7 cellular contexts compared by ENCODE assay signal in the genomic region with DNA sequence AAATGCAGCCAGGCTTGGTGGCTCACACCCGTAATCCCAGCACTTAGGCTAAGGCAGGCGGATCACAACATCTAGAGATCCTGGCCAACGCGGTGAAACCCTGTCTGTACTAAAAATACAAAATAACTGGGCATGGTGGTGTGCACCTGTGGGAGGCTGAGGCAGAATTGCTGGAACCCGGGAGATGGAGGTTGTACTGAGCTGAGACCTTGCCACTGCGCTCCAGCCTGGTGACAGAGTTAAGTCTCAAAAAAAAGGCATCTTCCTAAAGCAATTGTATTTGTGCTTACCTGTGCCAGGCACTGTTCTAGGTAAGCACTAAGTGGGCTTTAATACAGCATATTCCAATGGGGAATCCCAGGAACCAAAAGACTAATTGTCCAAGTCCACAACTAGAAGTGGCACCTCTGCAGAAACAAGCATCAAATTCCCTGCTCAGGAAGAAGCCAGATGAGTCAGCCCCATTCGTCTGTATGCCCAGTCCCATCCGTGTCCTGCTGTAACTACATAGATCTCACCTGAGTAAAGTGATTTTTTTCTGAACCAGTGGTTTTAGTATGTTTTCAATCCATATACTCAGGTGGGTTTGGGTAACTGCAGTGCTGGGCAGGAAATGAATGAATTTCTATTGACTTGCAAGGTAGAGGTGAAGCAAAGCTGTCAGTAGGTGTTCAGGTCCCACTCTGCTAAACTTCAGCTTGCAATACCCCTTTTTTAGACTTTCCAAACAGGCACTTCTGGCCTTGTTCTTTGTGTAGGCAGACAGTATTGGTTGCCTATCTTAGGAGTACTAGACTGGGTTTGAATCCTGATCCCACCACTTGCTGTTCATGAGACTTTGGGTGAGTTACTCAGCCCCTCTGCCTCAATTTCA. TPM values are rescaled to one million over a fixed set of nuclear protein-coding genes. Genes with fewer than 3 reads are reported as not detected.
DNase-seq lines count a peak whose midpoint lies in the region; ATAC-seq and TF ChIP-seq lines count a peak whose summit lies in the region.

No MANE protein-coding gene starts in this region.

- H3K27me3 ChIP-seq in heart right ventricle = no peaks in the 10 kb centered on the region

- peaks cover 56% of the 10 kb centered on the region for H3K36me3 Mint-ChIP-seq in osteocyte (ENCODE audit: unreplicated experiment)

- no peak for TF ChIP-seq CTCF in cardiac fibroblast (IDR thresholded peaks at IDR 0.05; ENCODE audit: low read depth, low read length)
- no peak for TF ChIP-seq CTCF in osteocyte (IDR thresholded peaks at IDR 0.05)
- no peak for TF ChIP-seq CTCF in heart right ventricle (IDR thresholded peaks at IDR 0.05)

- peak overlapping the region; percentile 14 to 84 for H3K4me3 ChIP-seq in cardiac fibroblast (replicated peaks in 1 of 2; ENCODE audit: low read depth in 2 of 2, low read length in 2 of 2)
- peak overlapping the region in 1 of 10 donors; percentile 80 for H3K4me3 ChIP-seq in heart right ventricle

- peak overlapping the region; percentile 96 for H3K27ac Mint-ChIP-seq in osteocyte (ENCODE audit: unreplicated experiment)

- peaks cover 0 to 88% (median 52%) of the 10 kb centered on the region in 9 donors for H3K36me3 ChIP-seq in heart right ventricle

- H3K27me3 Mint-ChIP-seq in osteocyte (ENCODE audit: unreplicated experiment) = no peaks in the 10 kb centered on the region

- intact Hi-C loops in Right ventricle myocardium inferior (cut with DNase I) (no loop called here), heart right ventricle (cut with DNase I) (loop anchor here in 2 of 10 donors (10.0 kb wide), 2 partner anchors 84 to 364 kb away; a partner anchor contains a TSS)

- 72 to 78% methylated on average over 8 of the region's 8 CpGs for WGBS in heart right ventricle, 2 donors

- ATAC-seq in Right ventricle myocardium inferior (no peak), heart right ventricle (no peak)

- peaks cover 9 to 66% (median 42%) of the 10 kb centered on the region in 9 donors for H3K4me1 ChIP-seq in heart right ventricle

- DNase-seq in H4 (ENCODE audit: low spot score) (peak; percentile 55), RKO (ENCODE audit: low spot score) (peak; percentile 85), cardiac fibroblast (ENCODE audit: low read depth in 2 of 2) (peak; percentile 49 to 63), osteocyte (ENCODE audit: extremely low spot score, unreplicated experiment) (no peak), Right ventricle myocardium inferior (ENCODE audit: missing footprints) (no peak), AML-193 (lab: John Stamatoyannopoulos, UW) (no peak), heart right ventricle (no peak)

- H3K9me3 Mint-ChIP-seq in osteocyte (ENCODE audit: unreplicated experiment) = no peaks in the 10 kb centered on the region

- H3K4me3 Mint-ChIP-seq in osteocyte (ENCODE audit: unreplicated experiment) = peak overlapping the region; percentile 41

- peaks cover 48% of the 10 kb centered on the region for H3K4me1 Mint-ChIP-seq in osteocyte (ENCODE audit: unreplicated experiment)

- peak overlapping the region in 1 of 10 donors; percentile 92 for H3K27ac ChIP-seq in heart right ventricle

- H3K9me3 ChIP-seq in heart right ventricle = no peaks in the 10 kb centered on the region

RNA-seq across cellular contexts. Expression of a gene that starts 4.7 kb away (rescaled TPM):
- 63.2 and 65.6 TPM in 2 replicates for total RNA-seq in H4 (2014; rRNA removed; shearing (Covaris generic))
- total RNA-seq in osteocyte (22.9 and 25.0 TPM in 2 replicates), Right ventricle myocardium inferior (8.5 TPM), heart right ventricle (10 to 100 TPM in 1 of 10 donors, 1 to 10 TPM in 9; 2.3 to 17.8 (median 3.9) TPM)
- polyA plus RNA-seq in heart right ventricle = 10 to 100 TPM in 1 of 2 donors, 1 to 10 TPM in 1; 3.8 to 15.3 TPM

RNA-seq across cellular contexts. Expression of a gene that starts 42.3 kb away (rescaled TPM):
- 25.6 and 25.8 TPM in 2 replicates for total RNA-seq in H4 (2014; rRNA removed; shearing (Covaris generic))
- total RNA-seq in osteocyte = 21.2 and 23.3 TPM in 2 replicates
- total RNA-seq in Right ventricle myocardium inferior = 15.9 TPM
- total RNA-seq in heart right ventricle = 10 to 100 TPM; 13.1 to 21.2 (median 15.2) TPM
- polyA plus RNA-seq in heart right ventricle = 10 to 100 TPM; 17.3 to 21.4 TPM

Comparison
In these comparisons a context has a peak if more than half of its experiments do, and no peak if none do; other contexts are left out.
1. DNase-seq: peak in H4 (single experiment), RKO (single experiment) and cardiac fibroblast (2 of 2); none in osteocyte (single experiment), Right ventricle myocardium inferior (single experiment), AML-193 (0 of 2) and heart right ventricle (0 of 2).